In genomic region chr11:64360403-64360980, GRCh38 we compare ENCODE assay signal across 9 cellular contexts. TPM values are rescaled to one million over a fixed set of nuclear protein-coding genes. Genes with fewer than 3 reads are reported as not detected.
DNase-seq lines count a peak whose midpoint lies in the region; ATAC-seq and TF ChIP-seq lines count a peak whose summit lies in the region.
"Had no signal": no experiment of that assay in that cellular context is flagged by ENCODE, and none has a peak within 500 bp of the region (broad histone marks: within the 10 kb centered on the region; RNA-seq: fewer than 3 reads in every experiment).

No MANE protein-coding gene starts in this region.

- H3K36me3 ChIP-seq in tibial artery (peaks cover 31 to 45% (median 44%) of the 10 kb centered on the region in 3 donors), mucosa of descending colon (ENCODE audit: low read depth) (peaks cover 12% of the 10 kb centered on the region)

- no peak overlapping the region for H3K27ac Mint-ChIP-seq in activated naive CD4-positive, alpha-beta T cell treated with anti-CD3 and anti-CD28 coated beads, Interleukin-2, amount 10 ng/mL, durations not matched to agents 7 days and 5 days
- H3K27ac Mint-ChIP-seq in T-cell: peak overlapping the region in 1 of 2 donors; percentile 87

- ATAC-seq in T-cell (replicated peaks in 1 of 4) (peak in 1 of 4 experiments; percentile 31), HG03460 (IDR thresholded peaks at IDR 0.05; ENCODE audit: unreplicated experiment) (no peak), mucosa of descending colon (no peak)

- H3K9me3 ChIP-seq in tibial artery (no peaks in the 10 kb centered on the region), mucosa of descending colon (no peaks in the 10 kb centered on the region)

- H3K4me3 ChIP-seq in fibroblast of the aortic adventitia (ENCODE audit: low read depth, low read length) (peak overlapping the region; percentile 92), tibial artery (peak overlapping the region; percentile 70 to 86), mucosa of descending colon (no peak overlapping the region)

- no peaks in the 10 kb centered on the region for H3K27me3 ChIP-seq in tibial artery

- H3K4me1 ChIP-seq in tibial artery: peaks cover 0 to 39% (median 31%) of the 10 kb centered on the region in 4 donors
- H3K4me1 ChIP-seq in mucosa of descending colon (ENCODE audit: low read depth): peaks cover 22% of the 10 kb centered on the region

- H3K4me3 Mint-ChIP-seq in activated naive CD4-positive, alpha-beta T cell treated with anti-CD3 and anti-CD28 coated beads, Interleukin-2, amount 10 ng/mL, durations not matched to agents 7 days and 5 days: peak overlapping the region; percentile 89
- peak overlapping the region; percentile 90 to 97 (median 91) for H3K4me3 Mint-ChIP-seq in T-cell

- H3K27me3 Mint-ChIP-seq in activated naive CD4-positive, alpha-beta T cell treated with anti-CD3 and anti-CD28 coated beads, Interleukin-2, amount 10 ng/mL, durations not matched to agents 7 days and 5 days: no peaks in the 10 kb centered on the region
- H3K27me3 Mint-ChIP-seq in T-cell: no peaks in the 10 kb centered on the region

- H3K36me3 Mint-ChIP-seq in activated naive CD4-positive, alpha-beta T cell treated with anti-CD3 and anti-CD28 coated beads, Interleukin-2, amount 10 ng/mL, durations not matched to agents 7 days and 5 days: peaks cover 41% of the 10 kb centered on the region
- peaks cover 18% of the 10 kb centered on the region for H3K36me3 Mint-ChIP-seq in T-cell

- POLR2A ChIA-PET in T-cell (lab: Charles Lee): no interaction called here

- CTCF ChIA-PET in activated naive CD4-positive, alpha-beta T cell treated with anti-CD3 and anti-CD28 coated beads, Interleukin-2, amount 10 ng/mL, durations not matched to agents 7 days and 5 days (lab: Charles Lee): interaction anchor here (0.9 to 4.0 kb wide), 7 partner anchors 13 to 294 kb away, joined by 3 to 22 read pairs (median 3); partner anchors contain the start of genes PRDX5 and TRMT112
- CTCF ChIA-PET in T-cell (lab: Charles Lee): interaction anchor here in 1 of 2 donors (0.5 to 0.6 kb wide), 2 partner anchors 55 to 89 kb away, joined by 3 to 4 read pairs; partner anchors contain the start of gene ESRRA

- peaks cover 39% of the 10 kb centered on the region for H3K4me1 Mint-ChIP-seq in activated naive CD4-positive, alpha-beta T cell treated with anti-CD3 and anti-CD28 coated beads, Interleukin-2, amount 10 ng/mL, durations not matched to agents 7 days and 5 days
- H3K4me1 Mint-ChIP-seq in T-cell: peaks cover 24 to 40% (median 31%) of the 10 kb centered on the region in 3 donors

- no peak overlapping the region for H3K27ac ChIP-seq in tibial artery

- no peak for DNase-seq in activated naive CD4-positive, alpha-beta T cell treated with anti-CD3 and anti-CD28 coated beads, Interleukin-2, amount 10 ng/mL, durations not matched to agents 7 days and 5 days
- DNase-seq in activated naive CD4-positive, alpha-beta T cell (lab: John Stamatoyannopoulos, UW): no peak
- DNase-seq in T-cell: peak in 1 of 34 experiments; percentile 16
- DNase-seq in fibroblast of the aortic adventitia (ENCODE audit: low read depth): no peak
- DNase-seq in tibial artery: no peak
- DNase-seq in NCI-H345 (lab: John Stamatoyannopoulos, UW): no peak
- DNase-seq in mucosa of descending colon: no peak
- DNase-seq: NCI-H1092 had no signal

- no peak for TF ChIP-seq CTCF in fibroblast of the aortic adventitia (IDR thresholded peaks at IDR 0.05; ENCODE audit: insufficient read depth, low read length)
- TF ChIP-seq CTCF in tibial artery (IDR thresholded peaks at IDR 0.05): no peak
- no peak for TF ChIP-seq CTCF in mucosa of descending colon (IDR thresholded peaks at IDR 0.05)

- H3K9me3 Mint-ChIP-seq in activated naive CD4-positive, alpha-beta T cell treated with anti-CD3 and anti-CD28 coated beads, Interleukin-2, amount 10 ng/mL, durations not matched to agents 7 days and 5 days: no peaks in the 10 kb centered on the region
- no peaks in the 10 kb centered on the region for H3K9me3 Mint-ChIP-seq in T-cell

- intact Hi-C loops in tibial artery (cut with DNase I; ENCODE audit: low total_unique reads): no loop called here
- intact Hi-C loops in mucosa of descending colon (cut with DNase I, micrococcal nuclease): no loop called here

RNA-seq across cellular contexts. Expression of gene RPS6KA4, which starts 1.5 kb away (rescaled TPM):
- total RNA-seq in T-cell (10 to 100 TPM; 16.5 to 48.7 (median 43.7) TPM), fibroblast of the aortic adventitia (ENCODE audit: low replicate concordance) (47.3 and 72.1 TPM in 2 replicates), mucosa of descending colon (10 to 100 TPM; 33.6 to 39.8 (median 36.5) TPM)

RNA-seq across cellular contexts. Expression of gene CCDC88B, which starts 20.5 kb away (rescaled TPM):
- total RNA-seq in T-cell: 100 to 1,000 TPM; 132 to 144 (median 133) TPM
- 1.2 and 5.1 TPM in 2 replicates for total RNA-seq in fibroblast of the aortic adventitia (ENCODE audit: low replicate concordance)
- total RNA-seq in mucosa of descending colon: 10 to 100 TPM; 13.4 to 32.5 (median 28.8) TPM

RNA-seq across cellular contexts. Expression of gene PRDX5, which starts 42.6 kb away (rescaled TPM):
- total RNA-seq in T-cell (10 to 100 TPM; 35.8 to 86.7 (median 71.7) TPM), fibroblast of the aortic adventitia (ENCODE audit: low replicate concordance) (257 and 510 TPM in 2 replicates), mucosa of descending colon (100 to 1,000 TPM; 159 to 512 (median 353) TPM)

RNA-seq across cellular contexts. Expression of gene TRMT112, which starts 43.1 kb away (rescaled TPM):
- 100 to 1,000 TPM; 104 to 177 (median 151) TPM for total RNA-seq in T-cell
- 177 and 274 TPM in 2 replicates for total RNA-seq in fibroblast of the aortic adventitia (ENCODE audit: low replicate concordance)
- 100 to 1,000 TPM in 1 of 3 donors, 10 to 100 TPM in 2; 48.5 to 122 (median 63.5) TPM for total RNA-seq in mucosa of descending colon

RNA-seq across cellular contexts. Expression of gene ESRRA, which starts 55.2 kb away (rescaled TPM):
- 10 to 100 TPM; 20.2 to 43.1 (median 39.7) TPM for total RNA-seq in T-cell
- total RNA-seq in fibroblast of the aortic adventitia (ENCODE audit: low replicate concordance): 21.6 and 45.2 TPM in 2 replicates
- 100 to 1,000 TPM; 126 to 204 (median 183) TPM for total RNA-seq in mucosa of descending colon
